Comparison of ENCODE assay signal across 23 cellular contexts in genomic region chr14:105689722-105690121, GRCh38.
DNase-seq lines count a peak whose midpoint lies in the region; ATAC-seq, FAIRE-seq and TF ChIP-seq lines count a peak whose summit lies in the region.
"Had no signal": no experiment of that assay in that cellular context is flagged by ENCODE, and none has a peak within 500 bp of the region (broad histone marks: within the 10 kb centered on the region; RNA-seq: fewer than 3 reads in every experiment).

No MANE protein-coding gene starts in this region.

- no peak overlapping the region for H2AFZ ChIP-seq in KMS-11 (ENCODE audit: low read depth)
- H2AFZ ChIP-seq in H1 (ENCODE audit: low read length), result no peak overlapping the region
- H2AFZ ChIP-seq in mesenchymal stem cell (ENCODE audit: low read depth, low read length), result no peak overlapping the region

- ATAC-seq in activated CD8-positive, alpha-beta T cell treated with anti-CD3 and anti-CD28 coated beads, Interleukin-2, amount 10 ng/mL, durations not matched to agents 7 days and 5 days, result no peak
- ATAC-seq in activated CD8-positive, alpha-beta T cell treated with anti-CD3 and anti-CD28 coated beads for 36 hours, result no peak
- no peak for ATAC-seq in stimulated activated memory B cell treated with anti-CD40 and anti-IgM and Interleukin-4, amounts not matched to agents 10 μg/mL and 1 μg/mL and 100 μg/mL, for 72 hours
- ATAC-seq in HG03196 (IDR thresholded peaks at IDR 0.05; ENCODE audit: unreplicated experiment), result no peak

- no peak overlapping the region for H4K8ac ChIP-seq in H1 (ENCODE audit: extremely low read depth, insufficient read depth, low read length)
- no peak overlapping the region for H4K8ac ChIP-seq in mesenchymal stem cell (ENCODE audit: low read length)

- intact Hi-C loops in activated CD8-positive, alpha-beta T cell treated with anti-CD3 and anti-CD28 coated beads for 36 hours (cut with micrococcal nuclease), result loop anchor here (5.0 kb wide), 1 partner anchor 122 kb away; no protein-coding TSS in a partner anchor
- intact Hi-C loops in CD4-positive, alpha-beta memory T cell (cut with micrococcal nuclease), result no loop called here

- H3K79me1 ChIP-seq in H1 (ENCODE audit: low read depth, low read length) (no peaks in the 10 kb centered on the region), mesenchymal stem cell (replicated peaks; ENCODE audit: low read length, poor library complexity, severe bottlenecking) (no peaks in the 10 kb centered on the region)

- H2BK15ac ChIP-seq in H1 (ENCODE audit: low read length), result no peak overlapping the region
- H2BK15ac ChIP-seq in mesenchymal stem cell (ENCODE audit: low read depth, poor library complexity, severe bottlenecking), result no peak overlapping the region

- H3K27me3 Mint-ChIP-seq in activated CD8-positive, alpha-beta T cell treated with anti-CD3 and anti-CD28 coated beads, Interleukin-2, amount 10 ng/mL, durations not matched to agents 7 days and 5 days (ENCODE audit: low read depth), result peaks cover 8% of the 10 kb centered on the region
- peaks cover 9% of the 10 kb centered on the region for H3K27me3 Mint-ChIP-seq in activated CD8-positive, alpha-beta T cell treated with anti-CD3 and anti-CD28 coated beads for 36 hours
- H3K27me3 Mint-ChIP-seq in stimulated activated memory B cell treated with anti-CD40 and anti-IgM and Interleukin-4, amounts not matched to agents 10 μg/mL and 1 μg/mL and 100 μg/mL, for 72 hours, result no peaks in the 10 kb centered on the region
- peaks cover 2 to 5% of the 10 kb centered on the region in 2 donors for H3K27me3 Mint-ChIP-seq in CD4-positive, alpha-beta memory T cell

- no peak overlapping the region for H3K9ac ChIP-seq in KMS-11
- H3K9ac ChIP-seq in H1 (replicated peaks in 1 of 4; ENCODE audit: extremely low read depth in 1 of 4, low read depth in 3 of 4, low read length in 3 of 4), result no peak overlapping the region
- no peak overlapping the region for H3K9ac ChIP-seq in mesenchymal stem cell (ENCODE audit: low read length)

- no peak overlapping the region for H3K4me3 ChIP-seq in KMS-11 (IDR thresholded peaks at IDR 0.05; ENCODE audit: insufficient read depth, low read depth, low read length)
- H3K4me3 ChIP-seq in H1 (ENCODE audit: extremely low read depth in 1 of 4, insufficient read depth in 2 of 4, low read depth in 3 of 4, low read length in 4 of 4), result no peak overlapping the region
- no peak overlapping the region for H3K4me3 ChIP-seq in mesenchymal stem cell (ENCODE audit: insufficient read depth in 1 of 2, low read depth in 1 of 2, low read length in 2 of 2)
- H3K4me3 ChIP-seq in CD4-positive, alpha-beta memory T cell (ENCODE audit: low read length in 2 of 2), result no peak overlapping the region
- H3K4me3 ChIP-seq: SK-N-MC had no signal

- no peak overlapping the region for H3K4me3 Mint-ChIP-seq in activated CD8-positive, alpha-beta T cell treated with anti-CD3 and anti-CD28 coated beads, Interleukin-2, amount 10 ng/mL, durations not matched to agents 7 days and 5 days
- H3K4me3 Mint-ChIP-seq in activated CD8-positive, alpha-beta T cell treated with anti-CD3 and anti-CD28 coated beads for 36 hours, result no peak overlapping the region
- no peak overlapping the region for H3K4me3 Mint-ChIP-seq in stimulated activated memory B cell treated with anti-CD40 and anti-IgM and Interleukin-4, amounts not matched to agents 10 μg/mL and 1 μg/mL and 100 μg/mL, for 72 hours
- H3K4me3 Mint-ChIP-seq in CD4-positive, alpha-beta memory T cell, result no peak overlapping the region

- no peak for TF ChIP-seq CTCF in activated CD8-positive, alpha-beta T cell treated with anti-CD3 and anti-CD28 coated beads for 36 hours (IDR thresholded peaks at IDR 0.05)
- TF ChIP-seq CTCF in KMS-11 (conservative IDR thresholded peaks at IDR 0.05; ENCODE audit: low read depth, low read length) (no peak), H1 (IDR thresholded peaks at IDR 0.05; ENCODE audit: control extremely low read depth in 1 of 3, insufficient read depth in 1 of 3, low read depth in 1 of 3, low read length in 3 of 3) (no peak)

- H3K4ac ChIP-seq in H1 (replicated peaks; ENCODE audit: insufficient read length, low read depth, low read length), result no peak overlapping the region
- no peak overlapping the region for H3K4ac ChIP-seq in mesenchymal stem cell (ENCODE audit: low read depth in 1 of 2, low read length in 2 of 2)

- H3K56ac ChIP-seq in H1 (replicated peaks; ENCODE audit: insufficient read length, low read depth, low read length), result peak overlapping the region; percentile 99

- H2BK120ac ChIP-seq in H1 (replicated peaks; ENCODE audit: low read depth, low read length), result no peak overlapping the region
- H2BK120ac ChIP-seq in mesenchymal stem cell (ENCODE audit: low read depth, low read length), result no peak overlapping the region

- H3K14ac ChIP-seq in H1 (ENCODE audit: insufficient read length) (no peak overlapping the region), mesenchymal stem cell (ENCODE audit: low read length in 2 of 2) (no peak overlapping the region)

- no peak overlapping the region for H3K23ac ChIP-seq in H1 (ENCODE audit: insufficient read length)
- H3K23ac ChIP-seq in mesenchymal stem cell (ENCODE audit: low read length in 2 of 2), result no peak overlapping the region

- no peaks in the 10 kb centered on the region for H3K9me3 Mint-ChIP-seq in activated CD8-positive, alpha-beta T cell treated with anti-CD3 and anti-CD28 coated beads, Interleukin-2, amount 10 ng/mL, durations not matched to agents 7 days and 5 days (ENCODE audit: insufficient read depth)
- peaks cover 12% of the 10 kb centered on the region for H3K9me3 Mint-ChIP-seq in activated CD8-positive, alpha-beta T cell treated with anti-CD3 and anti-CD28 coated beads for 36 hours
- H3K9me3 Mint-ChIP-seq in stimulated activated memory B cell treated with anti-CD40 and anti-IgM and Interleukin-4, amounts not matched to agents 10 μg/mL and 1 μg/mL and 100 μg/mL, for 72 hours, result peaks cover 27% of the 10 kb centered on the region
- H3K9me3 Mint-ChIP-seq in CD4-positive, alpha-beta memory T cell, result no peaks in the 10 kb centered on the region

- no peak for TF ChIP-seq POLR2A in H1 (IDR thresholded peaks at IDR 0.05; ENCODE audit: control extremely low read depth in 1 of 2, low read depth in 2 of 2, low read length in 2 of 2)

- H3K27ac Mint-ChIP-seq in activated CD8-positive, alpha-beta T cell treated with anti-CD3 and anti-CD28 coated beads, Interleukin-2, amount 10 ng/mL, durations not matched to agents 7 days and 5 days, result peak overlapping the region; percentile 5
- no peak overlapping the region for H3K27ac Mint-ChIP-seq in activated CD8-positive, alpha-beta T cell treated with anti-CD3 and anti-CD28 coated beads for 36 hours
- peak overlapping the region; percentile 92 for H3K27ac Mint-ChIP-seq in stimulated activated memory B cell treated with anti-CD40 and anti-IgM and Interleukin-4, amounts not matched to agents 10 μg/mL and 1 μg/mL and 100 μg/mL, for 72 hours
- H3K27ac Mint-ChIP-seq in CD4-positive, alpha-beta memory T cell, result peak overlapping the region in 1 of 7 donors; percentile 66

- no peaks in the 10 kb centered on the region for H3K79me2 ChIP-seq in KMS-11 (ENCODE audit: insufficient read depth, low read depth)
- H3K79me2 ChIP-seq in H1 (ENCODE audit: control insufficient read depth in 1 of 2, insufficient read depth in 2 of 2, low read length in 2 of 2), result no peaks in the 10 kb centered on the region

- H3K36me3 ChIP-seq in KMS-11 (ENCODE audit: insufficient read depth) (no peaks in the 10 kb centered on the region), H1 (ENCODE audit: control insufficient read depth in 2 of 4, insufficient read depth in 4 of 4, low read length in 3 of 4) (no peaks in the 10 kb centered on the region; a peak in 1 of 8 replicates), mesenchymal stem cell (ENCODE audit: control insufficient read depth in 1 of 2, insufficient read depth in 2 of 2, low read depth in 1 of 2, low read length in 2 of 2) (no peaks in the 10 kb centered on the region)
- H3K36me3 ChIP-seq in CD4-positive, alpha-beta memory T cell (ENCODE audit: insufficient read depth, low read length), result no peaks in the 10 kb centered on the region

- no peak overlapping the region for H2BK5ac ChIP-seq in H1 (ENCODE audit: low read depth, low read length)
- no peak overlapping the region for H2BK5ac ChIP-seq in mesenchymal stem cell (ENCODE audit: low read depth, low read length, poor library complexity, severe bottlenecking)

- H2BK20ac ChIP-seq in H1 (ENCODE audit: low read length), result no peak overlapping the region

- H3K9me3 ChIP-seq in H1 (ENCODE audit: insufficient read depth in 2 of 2, low read depth in 1 of 2, low read length in 1 of 2) (peaks cover 44 to 61% of the 10 kb centered on the region in 2 experiments), mesenchymal stem cell (ENCODE audit: control insufficient read depth, low read length) (no peaks in the 10 kb centered on the region)
- no peaks in the 10 kb centered on the region for H3K9me3 ChIP-seq in CD4-positive, alpha-beta memory T cell (ENCODE audit: control insufficient read depth in 1 of 2, low read length in 2 of 2)

- H4K20me1 ChIP-seq in KMS-11 (ENCODE audit: insufficient read depth), result no peaks in the 10 kb centered on the region
- H4K20me1 ChIP-seq in H1 (replicated peaks in 1 of 2; ENCODE audit: control insufficient read depth in 1 of 2, insufficient read depth in 2 of 2, low read length in 2 of 2), result peaks cover 0 to 11% of the 10 kb centered on the region in 2 experiments

- no peak for TF ChIP-seq EP300 in H1 (IDR thresholded peaks at IDR 0.05; ENCODE audit: borderline replicate concordance in 1 of 2, low read depth in 2 of 2, low read length in 2 of 2)

- no peak overlapping the region for H4K91ac ChIP-seq in H1 (replicated peaks; ENCODE audit: insufficient read length, low read length)
- H4K91ac ChIP-seq in mesenchymal stem cell (ENCODE audit: low read length), result no peak overlapping the region

- peak overlapping the region; percentile 32 for H3K27ac ChIP-seq in KMS-11
- H3K27ac ChIP-seq in H1 (ENCODE audit: low read depth, low read length), result no peak overlapping the region
- H3K27ac ChIP-seq in mesenchymal stem cell (ENCODE audit: low read length, poor library complexity, severe bottlenecking), result no peak overlapping the region
- H3K27ac ChIP-seq in CD4-positive, alpha-beta memory T cell (ENCODE audit: low read depth, low read length), result no peak overlapping the region
- H3K27ac ChIP-seq: 22Rv1, C4-2B, RWPE1, SK-N-MC had no signal

- no peak overlapping the region for H2AK5ac ChIP-seq in H1 (ENCODE audit: low read depth, low read length)
- no peak overlapping the region for H2AK5ac ChIP-seq in mesenchymal stem cell (ENCODE audit: low read length, severe bottlenecking)

- H3K23me2 ChIP-seq in H1 (ENCODE audit: low read depth, low read length), result peaks cover 26% of the 10 kb centered on the region; the same call in 1 of the 2 replicates

- no peaks in the 10 kb centered on the region for H3K36me3 Mint-ChIP-seq in activated CD8-positive, alpha-beta T cell treated with anti-CD3 and anti-CD28 coated beads, Interleukin-2, amount 10 ng/mL, durations not matched to agents 7 days and 5 days (ENCODE audit: low read depth)
- H3K36me3 Mint-ChIP-seq in activated CD8-positive, alpha-beta T cell treated with anti-CD3 and anti-CD28 coated beads for 36 hours (ENCODE audit: low read depth), result no peaks in the 10 kb centered on the region
- peaks cover 28% of the 10 kb centered on the region for H3K36me3 Mint-ChIP-seq in stimulated activated memory B cell treated with anti-CD40 and anti-IgM and Interleukin-4, amounts not matched to agents 10 μg/mL and 1 μg/mL and 100 μg/mL, for 72 hours
- no peaks in the 10 kb centered on the region for H3K36me3 Mint-ChIP-seq in CD4-positive, alpha-beta memory T cell

- CTCF ChIA-PET in activated CD8-positive, alpha-beta T cell treated with anti-CD3 and anti-CD28 coated beads, Interleukin-2, amount 10 ng/mL, durations not matched to agents 7 days and 5 days (lab: Charles Lee), result no interaction called here
- CTCF ChIA-PET in activated CD8-positive, alpha-beta T cell treated with anti-CD3 and anti-CD28 coated beads for 36 hours (lab: Charles Lee), result no interaction called here
- CTCF ChIA-PET in H1 (lab: Charles Lee; ENCODE audit: partially characterized antibody), result no interaction called here
- CTCF ChIA-PET in CD4-positive, alpha-beta memory T cell (lab: Charles Lee; ENCODE audit: partially characterized antibody), result no interaction called here

- no peak overlapping the region for H2BK12ac ChIP-seq in H1 (ENCODE audit: low read depth, low read length)
- H2BK12ac ChIP-seq in mesenchymal stem cell (ENCODE audit: low read length in 2 of 2), result no peak overlapping the region

- H3K27me3 ChIP-seq in KMS-11 (ENCODE audit: insufficient read depth, low read depth), result no peaks in the 10 kb centered on the region
- no peaks in the 10 kb centered on the region for H3K27me3 ChIP-seq in H1 (replicated peaks in 1 of 4; ENCODE audit: control insufficient read depth in 3 of 4, extremely low read depth in 1 of 4, insufficient read depth in 3 of 4, low read length in 3 of 4)
- H3K27me3 ChIP-seq in mesenchymal stem cell (ENCODE audit: control insufficient read depth in 1 of 2, insufficient read depth in 1 of 2, low read length in 2 of 2), result no peaks in the 10 kb centered on the region
- H3K27me3 ChIP-seq in CD4-positive, alpha-beta memory T cell (ENCODE audit: insufficient read depth, low read length), result no peaks in the 10 kb centered on the region

- no peak overlapping the region for H3K4me2 ChIP-seq in KMS-11
- no peak overlapping the region for H3K4me2 ChIP-seq in H1 (ENCODE audit: insufficient read depth in 1 of 2, low read depth in 2 of 2, low read length in 2 of 2)
- no peak overlapping the region for H3K4me2 ChIP-seq in mesenchymal stem cell (ENCODE audit: low read length, poor library complexity, severe bottlenecking)

- H3K4me1 Mint-ChIP-seq in activated CD8-positive, alpha-beta T cell treated with anti-CD3 and anti-CD28 coated beads, Interleukin-2, amount 10 ng/mL, durations not matched to agents 7 days and 5 days (ENCODE audit: low read depth), result no peaks in the 10 kb centered on the region
- peaks cover 2% of the 10 kb centered on the region for H3K4me1 Mint-ChIP-seq in activated CD8-positive, alpha-beta T cell treated with anti-CD3 and anti-CD28 coated beads for 36 hours (ENCODE audit: low read depth)
- H3K4me1 Mint-ChIP-seq in stimulated activated memory B cell treated with anti-CD40 and anti-IgM and Interleukin-4, amounts not matched to agents 10 μg/mL and 1 μg/mL and 100 μg/mL, for 72 hours, result peaks cover 72% of the 10 kb centered on the region
- H3K4me1 Mint-ChIP-seq in CD4-positive, alpha-beta memory T cell, result peaks cover 0 to 10% (median 1%) of the 10 kb centered on the region in 4 donors

- no peak for TF ChIP-seq RAD21 in H1 (IDR thresholded peaks at IDR 0.05 in 1 of 2, conservative IDR thresholded peaks at IDR 0.05 in 1 of 2; ENCODE audit: low read depth in 2 of 2, low read length in 2 of 2)

- H3K4me1 ChIP-seq in KMS-11 (ENCODE audit: low read depth, poor library complexity, severe bottlenecking), result peaks cover 23% of the 10 kb centered on the region
- H3K4me1 ChIP-seq in H1 (replicated peaks in 1 of 4; ENCODE audit: control insufficient read depth in 3 of 4, insufficient read depth in 4 of 4, low read length in 3 of 4), result no peaks in the 10 kb centered on the region
- no peaks in the 10 kb centered on the region for H3K4me1 ChIP-seq in mesenchymal stem cell (ENCODE audit: control insufficient read depth, insufficient read depth, low read depth, low read length)
- H3K4me1 ChIP-seq in CD4-positive, alpha-beta memory T cell (ENCODE audit: insufficient read depth, low read length), result no peaks in the 10 kb centered on the region

- H3K18ac ChIP-seq in H1 (ENCODE audit: extremely low read depth, low read length), result no peak overlapping the region
- no peak overlapping the region for H3K18ac ChIP-seq in mesenchymal stem cell (ENCODE audit: low read depth in 1 of 2, low read length in 2 of 2)

- DNase-seq in activated CD8-positive, alpha-beta T cell treated with anti-CD3 and anti-CD28 coated beads, Interleukin-2, amount 10 ng/mL, durations not matched to agents 7 days and 5 days, result no peak
- DNase-seq in activated CD8-positive, alpha-beta T cell treated with anti-CD3 and anti-CD28 coated beads for 36 hours, result no peak
- no peak for DNase-seq in H1 (ENCODE audit: low read depth in 1 of 2, low spot score in 2 of 2)
- DNase-seq in mesenchymal stem cell, result no peak
- no peak for DNase-seq in CD4-positive, alpha-beta memory T cell
- DNase-seq: ACHN, AML-193, GF-D8, KBM-7, NCI-H1092 treated with DMSO at 0.1 percent for 48 hours, NCI-H1436 treated with DMSO at 0.1 percent for 48 hours, NCI-H1930, NCI-H2227 treated with DMSO at 0.1 percent for 48 hours, NCI-H510A, SHP77 treated with DMSO at 0.1 percent for 48 hours had no signal

- WGBS in H1 (ENCODE audit: extremely low coverage in 1 of 2, insufficient coverage in 1 of 2, insufficient read length in 1 of 2, insufficient replicate concordance in 2 of 2, low coverage in 1 of 2, low lambda C conversion rate in 2 of 2, missing lambda C conversion rate in 1 of 2), 2 experiments, result 91 to 100% methylated on average over 1 of the region's 1 CpG
- WGBS in mesenchymal stem cell, result 97% methylated on average over 1 of the region's 1 CpG

- no peak overlapping the region for H4K5ac ChIP-seq in H1 (ENCODE audit: insufficient read length, low read depth, low read length)

- FAIRE-seq in H1 (lab: Jason Lieb, UNC), result no peak
- FAIRE-seq: H54 had no signal

- POLR2A ChIA-PET in activated CD8-positive, alpha-beta T cell treated with anti-CD3 and anti-CD28 coated beads, Interleukin-2, amount 10 ng/mL, durations not matched to agents 7 days and 5 days (lab: Charles Lee), result no interaction called here
- POLR2A ChIA-PET in activated CD8-positive, alpha-beta T cell treated with anti-CD3 and anti-CD28 coated beads for 36 hours (lab: Charles Lee), result no interaction called here
- POLR2A ChIA-PET in H1 (lab: Charles Lee; ENCODE audit: partially characterized antibody), result no interaction called here
- POLR2A ChIA-PET in CD4-positive, alpha-beta memory T cell (lab: Charles Lee; ENCODE audit: partially characterized antibody), result no interaction called here
